ENCODE assay signal across 20 cellular contexts in genomic region chr4:37442062-37442323, GRCh38.
DNase-seq lines count a peak whose midpoint lies in the region; ATAC-seq, FAIRE-seq and TF ChIP-seq lines count a peak whose summit lies in the region.
"Had no signal": no experiment of that assay in that cellular context is flagged by ENCODE, and none has a peak within 500 bp of the region (broad histone marks: within the 10 kb centered on the region; RNA-seq: fewer than 3 reads in every experiment).

No MANE protein-coding gene starts in this region.

- H2AFZ ChIP-seq in HCT116 (ENCODE audit: low read depth, low read length, poor library complexity, severe bottlenecking): peak overlapping the region; percentile 81

- intact Hi-C loops in HCT116 (cut with micrococcal nuclease) (no loop called here), left colon (cut with DNase I, micrococcal nuclease) (no loop called here), transverse colon (cut with DNase I; ENCODE audit: low total_unique reads) (no loop called here), heart left ventricle (cut with DNase I) (no loop called here)

- H3K27ac ChIP-seq in HCT116 (ENCODE audit: low read depth, low read length) (no peak overlapping the region), transverse colon (peak overlapping the region; percentile 4 to 42 (median 32)), heart left ventricle (no peak overlapping the region)
- H3K27ac ChIP-seq: BLaER1 treated with 17β-estradiol and CSF1 and Interleukin-3, amounts not matched to agents 10 nM and 100 nM had no signal

- no peak overlapping the region for H3K4me3 ChIP-seq in HCT116 (replicated peaks in 1 of 2; ENCODE audit: low read depth in 1 of 2, low read length in 2 of 2)
- no peak overlapping the region for H3K4me3 ChIP-seq in transverse colon
- H3K4me3 ChIP-seq in heart left ventricle: no peak overlapping the region
- H3K4me3 ChIP-seq: BLaER1 treated with 17β-estradiol and CSF1 and Interleukin-3, amounts not matched to agents 10 nM and 100 nM; GM12878; HAP-1; K562 had no signal

- peaks cover 10 to 22% of the 10 kb centered on the region in 2 experiments for H3K4me1 ChIP-seq in HCT116 (ENCODE audit: control insufficient read depth in 1 of 2, insufficient read depth in 2 of 2, low read length in 2 of 2)
- peaks cover 0 to 24% (median 7%) of the 10 kb centered on the region in 4 donors for H3K4me1 ChIP-seq in transverse colon
- H3K4me1 ChIP-seq in heart left ventricle: no peaks in the 10 kb centered on the region
- H3K4me1 ChIP-seq: HAP-1 had no signal

- TF ChIP-seq EP300 in transverse colon (IDR thresholded peaks at IDR 0.05; ENCODE audit: low read depth): no peak

- TF ChIP-seq POLR2A in HCT116 (IDR thresholded peaks at IDR 0.05; ENCODE audit: borderline replicate concordance, extremely low read depth, insufficient read depth, insufficient read length) (no peak), transverse colon (IDR thresholded peaks at IDR 0.05) (no peak), heart left ventricle (IDR thresholded peaks at IDR 0.05) (no peak)

- POLR2A ChIA-PET in HCT116 (lab: Charles Lee): interaction anchor here (1.0 kb wide), 1 partner anchor 8 kb away, joined by 4 read pairs; no protein-coding TSS in a partner anchor

- RAD21 ChIA-PET in HCT116 (lab: Charles Lee; ENCODE audit: low non-redundant PET in 1 of 2, low total read pairs in 2 of 2, uncharacterized antibody in 2 of 2, unreplicated experiment in 2 of 2): no interaction called here

- H3K79me2 ChIP-seq in HCT116 (ENCODE audit: insufficient read depth, low read length): no peaks in the 10 kb centered on the region

- in situ Hi-C loops in transverse colon (cut with MboI; ENCODE audit: low pct_ligation_motif_present in 1 of 4, low pct_unique_long_range_greater_than_20kb in 1 of 4, low sequenced_read_pairs in 3 of 4): no loop called here

- peak; percentile 33 for FAIRE-seq in colon (lab: Jason Lieb, UNC)
- FAIRE-seq: D721Med, G401.6, GM12878, GM19239, H1, HTR-8/SVneo, K562 had no signal

- no peak for TF ChIP-seq RAD21 in HCT116 (IDR thresholded peaks at IDR 0.05; ENCODE audit: low read depth)

- 0 to 16% methylated on average over 1 of the region's 1 CpG for WGBS in transverse colon (ENCODE audit: low coverage in 1 of 2), 2 donors
- WGBS in heart left ventricle, 4 donors: 30 to 46% (median 43%) methylated on average over 1 of the region's 1 CpG

- no peaks in the 10 kb centered on the region for H3K36me3 ChIP-seq in HCT116 (ENCODE audit: control insufficient read depth in 1 of 2, insufficient read depth in 2 of 2, low read length in 2 of 2)
- H3K36me3 ChIP-seq in transverse colon: no peaks in the 10 kb centered on the region
- no peaks in the 10 kb centered on the region for H3K36me3 ChIP-seq in heart left ventricle
- H3K36me3 ChIP-seq: BLaER1 treated with 17β-estradiol and CSF1 and Interleukin-3, amounts not matched to agents 10 nM and 100 nM; HAP-1 had no signal

- H3K9ac ChIP-seq in HCT116 (ENCODE audit: low read length): no peak overlapping the region
- H3K9ac ChIP-seq: BLaER1 treated with 17β-estradiol and CSF1 and Interleukin-3, amounts not matched to agents 10 nM and 100 nM had no signal

- BruUV-seq in HCT116 (replicated peaks; lab: Mats Ljungman, UMichigan): no TSS peak

- ATAC-seq in HCT116 (no peak), left colon (peak; percentile 67), heart left ventricle (no peak)
- ATAC-seq: CD8-positive, alpha-beta T cell; GM12878; K562 had no signal

- H3K9me2 ChIP-seq in HCT116 (ENCODE audit: insufficient read depth): no peaks in the 10 kb centered on the region

- no peaks in the 10 kb centered on the region for H4K20me1 ChIP-seq in HCT116 (ENCODE audit: insufficient read depth)
- H4K20me1 ChIP-seq: BLaER1 treated with 17β-estradiol and CSF1 and Interleukin-3, amounts not matched to agents 10 nM and 100 nM had no signal

- H3K9me3 ChIP-seq in HCT116 (ENCODE audit: control insufficient read depth in 1 of 2, insufficient read depth in 1 of 2, low read depth in 1 of 2, low read length in 2 of 2) (no peaks in the 10 kb centered on the region), transverse colon (no peaks in the 10 kb centered on the region), heart left ventricle (no peaks in the 10 kb centered on the region)
- H3K9me3 ChIP-seq: HAP-1 had no signal

- H3K27me3 ChIP-seq in HCT116 (ENCODE audit: insufficient read depth, low read length): no peaks in the 10 kb centered on the region
- no peaks in the 10 kb centered on the region for H3K27me3 ChIP-seq in transverse colon
- H3K27me3 ChIP-seq in heart left ventricle: peaks cover 0 to 16% (median 2%) of the 10 kb centered on the region in 9 donors
- H3K27me3 ChIP-seq: BLaER1 treated with 17β-estradiol and CSF1 and Interleukin-3, amounts not matched to agents 10 nM and 100 nM had no signal

- peak overlapping the region; percentile 52 for H3K4me2 ChIP-seq in HCT116 (ENCODE audit: low read length)
- H3K4me2 ChIP-seq: BLaER1 treated with 17β-estradiol and CSF1 and Interleukin-3, amounts not matched to agents 10 nM and 100 nM had no signal

- TF ChIP-seq CTCF in HCT116 (IDR thresholded peaks at IDR 0.05 in 2 of 3, conservative IDR thresholded peaks at IDR 0.05 in 1 of 3; ENCODE audit: borderline replicate concordance in 1 of 3, insufficient read depth in 1 of 3, low read depth in 2 of 3, low read length in 2 of 3) (no peak), transverse colon (IDR thresholded peaks at IDR 0.05) (no peak), heart left ventricle (IDR thresholded peaks at IDR 0.05) (no peak)

- DNase-seq in HCT116 (ENCODE audit: low read depth, low spot score) (no peak), left colon (no peak), transverse colon (no peak), heart left ventricle (no peak), GM03348 (ENCODE audit: low spot score) (no peak), medulla oblongata (ENCODE audit: extremely low spot score) (no peak), T-helper 1 cell (no peak)
- DNase-seq: CD8-positive, alpha-beta T cell; HFFc6; IMR-90 had no signal

- CTCF ChIA-PET in HCT116 (lab: Charles Lee): interaction anchor here (3.4 kb wide), 1 partner anchor 11 kb away, joined by 15 read pairs; a partner anchor contains a TSS

TF ChIP-seq in HCT116, 20 proteins besides CTCF, POLR2A, EP300 and RAD21:
- TF ChIP-seq CBX3 (IDR thresholded peaks at IDR 0.05; ENCODE audit: low read depth) (no peak), ZBTB33 (IDR thresholded peaks at IDR 0.05; ENCODE audit: extremely low read depth, insufficient replicate concordance, low read length) (no peak), POLR2AphosphoS5 (IDR thresholded peaks at IDR 0.05; ENCODE audit: low read depth, low read length) (no peak)

Comparison
In these comparisons a context has a peak if more than half of its experiments do, and no peak if none do; other contexts are left out.
1. H3K27ac ChIP-seq: peak in transverse colon (4 of 4); none in HCT116 (single experiment) and heart left ventricle (0 of 12).